ENCODE assay signal across 8 cellular contexts in genomic region chr15:86229306-86229705, GRCh38.
"Had no signal": no experiment of that assay in that cellular context is flagged by ENCODE, and none has a peak within 500 bp of the region (broad histone marks: within the 10 kb centered on the region; RNA-seq: fewer than 3 reads in every experiment).

No MANE protein-coding gene starts in this region.

- H3K4me3 ChIP-seq: GM23248, HAP-1 had no signal

- DNase-seq: GM23248, GOT3, H7, H9, HCEC 1CT, HFFc6 had no signal

- H3K4me3 Mint-ChIP-seq: H9, HFFc6 had no signal

- H3K9ac ChIP-seq: GM23248 had no signal

- H3K9me3 ChIP-seq: HAP-1 had no signal

- H3K27ac Mint-ChIP-seq: H9, HFFc6 had no signal

- H2AFZ ChIP-seq: GM23248 had no signal

- H3K27ac ChIP-seq: GM23248 had no signal

- ATAC-seq: HCT116 had no signal

- H3K9me3 Mint-ChIP-seq: H9 had no signal

- H3K36me3 ChIP-seq: HAP-1 had no signal
